Comparison of ENCODE assay signal across 21 cellular contexts in the genomic region with DNA sequence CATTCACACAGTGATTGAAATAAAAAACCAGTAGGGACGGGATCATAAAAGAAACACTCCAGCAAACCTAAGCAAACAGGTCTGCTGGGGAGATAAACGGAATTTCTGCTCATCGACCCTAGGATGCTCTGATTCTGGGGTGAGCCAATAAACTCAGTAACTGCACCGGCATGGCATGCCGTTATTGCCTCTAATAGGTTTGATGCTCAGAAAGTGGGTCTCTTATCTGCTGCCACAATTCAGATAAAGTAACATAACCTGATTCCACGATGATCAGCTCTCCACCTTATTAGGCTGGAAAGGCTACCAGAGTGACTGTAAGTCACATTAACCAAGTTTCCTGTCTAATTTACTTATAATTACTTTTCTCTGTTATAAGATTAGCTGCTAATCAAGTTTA. TPM values are rescaled to one million over a fixed set of nuclear protein-coding genes. Genes with fewer than 3 reads are reported as not detected.
"Had no signal": no experiment of that assay in that cellular context is flagged by ENCODE, and none has a peak within 500 bp of the region (broad histone marks: within the 10 kb centered on the region; RNA-seq: fewer than 3 reads in every experiment).

No MANE protein-coding gene starts in this region.

- H3K27ac ChIP-seq: KMS-11, SJSA1 had no signal

- H3K4me3 ChIP-seq: SJSA1 had no signal

- H3K27me3 ChIP-seq: SJSA1 had no signal

- H3K4me1 ChIP-seq: SJSA1 had no signal

- H3K4me2 ChIP-seq: KMS-11 had no signal

- DNase-seq: IMR-90, Kasumi-1, MM.1S, NCI-H1092 treated with DMSO at 0.1 percent for 48 hours, NCI-H1436, NCI-H187, NCI-H2029, NCI-H2081 treated with DMSO at 0.1 percent for 48 hours, NCI-H2171, NCI-H226, NCI-H446, NCI-H510A, NCI-H524 treated with DMSO at 0.1 percent for 48 hours, NCI-H69, NCI-H774, Right ventricle myocardium superior, RPMI8226, SIG-M5 had no signal

- H3K36me3 ChIP-seq: SJSA1 had no signal

- H3K9me3 ChIP-seq: SJSA1 had no signal

- H3K9ac ChIP-seq: KMS-11 had no signal

RNA-seq across cellular contexts. Expression of a gene that starts 19.6 kb away (rescaled TPM):
- polyA plus RNA-seq: HepG2, IMR-90 had no signal
